Comparison of ENCODE assay signal across 28 cellular contexts in the genomic region with DNA sequence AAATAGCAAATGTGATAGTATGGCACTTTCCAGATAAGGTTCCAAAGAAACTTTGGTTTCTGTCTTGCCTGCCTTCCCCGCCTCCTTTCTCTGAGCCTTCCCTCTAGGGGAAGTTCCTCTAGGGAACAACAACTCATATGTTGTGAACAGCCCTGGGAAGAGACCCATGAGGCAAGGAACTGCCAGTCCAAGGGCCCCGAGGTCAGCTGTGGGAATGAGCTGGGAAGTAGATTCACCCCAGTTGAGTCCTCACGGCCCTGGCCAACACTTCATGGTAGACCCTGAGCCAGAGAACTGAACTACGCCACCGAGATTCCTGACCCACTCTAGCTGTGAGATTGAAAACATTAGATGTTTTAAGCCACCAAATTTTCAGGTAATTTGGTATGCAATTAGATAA.
"Had no signal": no experiment of that assay in that cellular context is flagged by ENCODE, and none has a peak within 500 bp of the region (broad histone marks: within the 10 kb centered on the region; RNA-seq: fewer than 3 reads in every experiment).

No MANE protein-coding gene starts in this region.

- H3K27me3 ChIP-seq: neural progenitor cell, neutrophil, right lobe of liver, transverse colon, upper lobe of left lung had no signal

- H3K27ac ChIP-seq: lower lobe of right lung, neural progenitor cell, neutrophil, parathyroid adenoma, psoas muscle, right lobe of liver, transverse colon, upper lobe of left lung had no signal

- H3K36me3 ChIP-seq: lower lobe of right lung, neural progenitor cell, neutrophil, right lobe of liver, transverse colon, upper lobe of left lung had no signal

- H2AFZ ChIP-seq: neural progenitor cell, parathyroid adenoma had no signal

- H3K4me3 ChIP-seq: lower lobe of right lung, neural progenitor cell, psoas muscle, right lobe of liver, smooth muscle cell, transverse colon, upper lobe of left lung had no signal

- ATAC-seq: lower lobe of right lung; natural killer cell; psoas muscle; right lobe of liver; stimulated activated memory B cell treated with anti-CD40 and anti-IgM and Interleukin-4, amounts not matched to agents 10 μg/mL and 1 μg/mL and 100 μg/mL, for 72 hours; stimulated activated naive CD8-positive, alpha-beta T cell treated with anti-CD3 and anti-CD28 coated beads, Interleukin-15, amount 100 ng/mL, for 72 hours had no signal

- H3K36me3 Mint-ChIP-seq: immature natural killer cell, natural killer cell, neural progenitor cell had no signal

- H3K27ac Mint-ChIP-seq: immature natural killer cell; naive B cell; natural killer cell; nephron progenitor cell; neural progenitor cell; stimulated activated memory B cell treated with anti-CD40 and anti-IgM and Interleukin-4, amounts not matched to agents 10 μg/mL and 1 μg/mL and 100 μg/mL, for 72 hours; stimulated activated naive CD8-positive, alpha-beta T cell treated with anti-CD3 and anti-CD28 coated beads, Interleukin-15, amount 100 ng/mL, for 72 hours had no signal

- H3K9me3 Mint-ChIP-seq: naive B cell, nephron progenitor cell, neural progenitor cell had no signal

- FAIRE-seq: islet of Langerhans, kidney had no signal

- H3K9me3 ChIP-seq: lower lobe of right lung, neutrophil, psoas muscle, right lobe of liver, transverse colon, upper lobe of left lung had no signal

- H3K4me2 ChIP-seq: neural progenitor cell, smooth muscle cell had no signal

- H3K79me2 ChIP-seq: parathyroid adenoma had no signal

- H3K4me1 ChIP-seq: lower lobe of right lung, parathyroid adenoma, psoas muscle, right lobe of liver, transverse colon had no signal

- DNase-seq: head of caudate nucleus; hypothalamus; immature natural killer cell; kidney; lower lobe of right lung; mammary epithelial cell; mesenchymal stem cell; naive B cell; natural killer cell; nephron progenitor cell; occipital lobe; right lobe of liver; stimulated activated CD4-positive, alpha-beta T cell treated with anti-CD3 and anti-CD28 coated beads, Interleukin-1b, Interleukin-23, amount 100 ng/mL, for 48 hours; stimulated activated CD4-positive, alpha-beta T cell treated with anti-CD3 and anti-CD28 coated beads, Interleukin-2, amount 100 ng/mL, for 48 hours; stimulated activated CD4-positive, alpha-beta T cell treated with anti-CD3 and anti-CD28 coated beads, Interleukin-4, amount 100 ng/mL, for 4 hours; stimulated activated CD8-positive, alpha-beta memory T cell treated with anti-CD3 and anti-CD28 coated beads, Interleukin-4, amount 100 ng/mL, for 48 hours; stimulated activated naive CD4-positive, alpha-beta T cell treated with Interleukin-2 at 50 U/mL for 16 hours; stimulated activated naive CD8-positive, alpha-beta T cell treated with anti-CD3 and anti-CD28 coated beads, Interleukin-15, amount 100 ng/mL, for 72 hours; substantia nigra; transverse colon; upper lobe of left lung had no signal

- H3K4me1 Mint-ChIP-seq: natural killer cell; neural progenitor cell; stimulated activated naive CD8-positive, alpha-beta T cell treated with anti-CD3 and anti-CD28 coated beads, Interleukin-15, amount 100 ng/mL, for 72 hours had no signal

- H3K9ac ChIP-seq: neural progenitor cell, parathyroid adenoma had no signal

- H3K4me3 Mint-ChIP-seq: immature natural killer cell; naive B cell; natural killer cell; nephron progenitor cell; neural progenitor cell; stimulated activated memory B cell treated with anti-CD40 and anti-IgM and Interleukin-4, amounts not matched to agents 10 μg/mL and 1 μg/mL and 100 μg/mL, for 72 hours; stimulated activated naive CD8-positive, alpha-beta T cell treated with anti-CD3 and anti-CD28 coated beads, Interleukin-15, amount 100 ng/mL, for 72 hours had no signal

- H3K27me3 Mint-ChIP-seq: stimulated activated memory B cell treated with anti-CD40 and anti-IgM and Interleukin-4, amounts not matched to agents 10 μg/mL and 1 μg/mL and 100 μg/mL, for 72 hours; stimulated activated naive CD8-positive, alpha-beta T cell treated with anti-CD3 and anti-CD28 coated beads, Interleukin-15, amount 100 ng/mL, for 72 hours had no signal
